ENCODE assay signal across 23 cellular contexts in genomic region chr19:46067691-46068090, GRCh38. TPM values are rescaled to one million over a fixed set of nuclear protein-coding genes. Genes with fewer than 3 reads are reported as not detected.
A peak's percentile ranks its signal among the peaks of the same experiment; 100 is the strongest.
DNase-seq lines count a peak whose midpoint lies in the region; ATAC-seq, FAIRE-seq and TF ChIP-seq lines count a peak whose summit lies in the region.
"Had no signal": no experiment of that assay in that cellular context is flagged by ENCODE, and none has a peak within 500 bp of the region (broad histone marks: within the 10 kb centered on the region; RNA-seq: fewer than 3 reads in every experiment).

No MANE protein-coding gene starts in this region.

- no peak overlapping the region for H3K27ac ChIP-seq in BLaER1 treated with 17β-estradiol and CSF1 and Interleukin-3, amounts not matched to agents 10 nM and 100 nM
- H3K27ac ChIP-seq in PC-3 (ENCODE audit: low read length) (peak overlapping the region; percentile 43), mammary epithelial cell (ENCODE audit: insufficient read depth, low read depth, low read length) (peak overlapping the region; percentile 12), keratinocyte (ENCODE audit: control insufficient read depth, insufficient read depth, low read length) (no peak overlapping the region), heart left ventricle (no peak overlapping the region)
- H3K27ac ChIP-seq: SK-N-MC had no signal

- peak; percentile 14 for DNase-seq in PC-3
- peak; percentile 68 for DNase-seq in mammary epithelial cell
- DNase-seq in keratinocyte (ENCODE audit: low read depth, low spot score) = no peak
- no peak for DNase-seq in activated effector memory CD4-positive, alpha-beta T cell treated with anti-CD3 and anti-CD28 coated beads, Interleukin-2, amount 50 U/mL, for 16 hours
- DNase-seq in heart left ventricle = no peak
- DNase-seq: BE2C; CD4-positive, CD25-positive, alpha-beta regulatory T cell; COR-L47; DND-41; KBM-7; NCI-H1092 treated with DMSO at 0.1 percent for 48 hours; NCI-H2029 treated with DMSO at 0.1 percent for 48 hours; NCI-H226; NCI-H524; NCI-H774; SHP77 had no signal

- H3K4me2 ChIP-seq in BLaER1 treated with 17β-estradiol and CSF1 and Interleukin-3, amounts not matched to agents 10 nM and 100 nM = peak overlapping the region in 7 of 11 experiments; percentile 39 to 72 (median 61); a peak in 8 of 22 replicates
- peak overlapping the region; percentile 50 for H3K4me2 ChIP-seq in PC-3 (ENCODE audit: low read length)
- H3K4me2 ChIP-seq in mammary epithelial cell (ENCODE audit: insufficient read depth, low read depth, low read length) = no peak overlapping the region
- H3K4me2 ChIP-seq in keratinocyte (ENCODE audit: control insufficient read depth, extremely low read depth, insufficient read depth, low read depth, low read length) = peak overlapping the region; percentile 39

- no peaks in the 10 kb centered on the region for H3K36me3 ChIP-seq in BLaER1 treated with 17β-estradiol and CSF1 and Interleukin-3, amounts not matched to agents 10 nM and 100 nM
- H3K36me3 ChIP-seq in PC-3 (ENCODE audit: low read depth, low read length) (no peaks in the 10 kb centered on the region), mammary epithelial cell (ENCODE audit: insufficient read depth, low read length) (no peaks in the 10 kb centered on the region), keratinocyte (ENCODE audit: control insufficient read depth in 2 of 2, extremely low read depth in 1 of 2, insufficient read depth in 2 of 2, low read length in 2 of 2) (no peaks in the 10 kb centered on the region), heart left ventricle (no peaks in the 10 kb centered on the region)
- H3K36me3 ChIP-seq: BE2C had no signal

- CTCF ChIA-PET in PC-3 (lab: Charles Lee) = no interaction called here
- CTCF ChIA-PET in mammary epithelial cell (lab: Charles Lee; ENCODE audit: low non-redundant PET) = no interaction called here

- FAIRE-seq in keratinocyte (lab: Jason Lieb, UNC) = peak; percentile 46
- FAIRE-seq: H54 had no signal

- dilution Hi-C loops in mammary epithelial cell (cut with HindIII; ENCODE audit: low sequenced_read_pairs) (loop anchor here (5.0 kb wide), 1 partner anchor 70 kb away; the partner anchor contains the start of gene CCDC61), keratinocyte (cut with MboI; ENCODE audit: extremely low pct_ligation_motif_present, low sequenced_read_pairs) (no loop called here)

- in situ Hi-C loops in mammary epithelial cell (cut with MboI; ENCODE audit: low sequenced_read_pairs in 2 of 2) = no loop called here

- WGBS in mammary epithelial cell (ENCODE audit: low coverage, missing lambda C conversion rate) = 100% methylated on average over 1 of the region's 1 CpG
- WGBS in heart left ventricle, 4 donors = 67 to 89% (median 75%) methylated on average over 1 of the region's 1 CpG

- no peaks in the 10 kb centered on the region for H3K9me1 ChIP-seq in keratinocyte (ENCODE audit: control insufficient read depth, extremely low read depth, insufficient read depth, low read length)

- H3F3A ChIP-seq in PC-3 (ENCODE audit: low read length, unreplicated experiment) = no peaks in the 10 kb centered on the region

- H3K79me2 ChIP-seq in PC-3 (ENCODE audit: low read length) (no peaks in the 10 kb centered on the region), mammary epithelial cell (ENCODE audit: insufficient read depth, low read length) (no peaks in the 10 kb centered on the region), keratinocyte (ENCODE audit: control insufficient read depth, insufficient read depth, low read length) (no peaks in the 10 kb centered on the region)

- BruUV-seq in PC-3 (replicated peaks; lab: Mats Ljungman, UMichigan) (no TSS peak), mammary epithelial cell (replicated peaks; lab: Mats Ljungman, UMichigan) (no TSS peak)

- TF ChIP-seq POLR2A in heart left ventricle (IDR thresholded peaks at IDR 0.05) = no peak

- peaks cover 0 to 2% (median under 1%) of the 10 kb centered on the region in 11 experiments; a peak in 6 of 22 replicates for H3K9me3 ChIP-seq in BLaER1 treated with 17β-estradiol and CSF1 and Interleukin-3, amounts not matched to agents 10 nM and 100 nM (replicated peaks in 1 of 11)
- no peaks in the 10 kb centered on the region for H3K9me3 ChIP-seq in PC-3 (ENCODE audit: low read length)
- H3K9me3 ChIP-seq in mammary epithelial cell (replicated peaks; ENCODE audit: insufficient read depth, low read length) = no peaks in the 10 kb centered on the region
- H3K9me3 ChIP-seq in keratinocyte (ENCODE audit: control insufficient read depth, low read depth, low read length) = no peaks in the 10 kb centered on the region
- H3K9me3 ChIP-seq in heart left ventricle = no peaks in the 10 kb centered on the region
- H3K9me3 ChIP-seq: BE2C had no signal

- peaks cover 0 to 12% (median 0%) of the 10 kb centered on the region in 11 experiments; a peak in 2 of 22 replicates for H4K20me1 ChIP-seq in BLaER1 treated with 17β-estradiol and CSF1 and Interleukin-3, amounts not matched to agents 10 nM and 100 nM
- H4K20me1 ChIP-seq in PC-3 (ENCODE audit: low read length) = no peaks in the 10 kb centered on the region
- no peaks in the 10 kb centered on the region for H4K20me1 ChIP-seq in mammary epithelial cell (ENCODE audit: insufficient read depth, low read length)
- H4K20me1 ChIP-seq in keratinocyte (ENCODE audit: control insufficient read depth, extremely low read depth, insufficient read depth, low read length) = no peaks in the 10 kb centered on the region

- TF ChIP-seq CTCF in PC-3 (conservative IDR thresholded peaks at IDR 0.05; ENCODE audit: low read depth, low read length) (no peak), mammary epithelial cell (conservative IDR thresholded peaks at IDR 0.05 in 1 of 2, IDR thresholded peaks at IDR 0.05 in 1 of 2; ENCODE audit: extremely low read depth in 1 of 2, insufficient read depth in 1 of 2, low read depth in 1 of 2, low read length in 2 of 2) (no peak), keratinocyte (optimal IDR thresholded peaks at IDR 0.05 in 1 of 3, IDR thresholded peaks at IDR 0.05 in 1 of 3, conservative IDR thresholded peaks at IDR 0.05 in 1 of 3; ENCODE audit: extremely low read depth in 1 of 3, insufficient read depth in 2 of 3, low read length in 3 of 3) (no peak), heart left ventricle (IDR thresholded peaks at IDR 0.05) (no peak)

- no peak overlapping the region for H3K4me3 ChIP-seq in BLaER1 treated with 17β-estradiol and CSF1 and Interleukin-3, amounts not matched to agents 10 nM and 100 nM
- no peak overlapping the region for H3K4me3 ChIP-seq in PC-3 (ENCODE audit: low read length)
- H3K4me3 ChIP-seq in mammary epithelial cell (replicated peaks in 1 of 3; ENCODE audit: insufficient read depth in 1 of 3, low read depth in 2 of 3, low read length in 3 of 3) = no peak overlapping the region
- no peak overlapping the region for H3K4me3 ChIP-seq in keratinocyte (ENCODE audit: control insufficient read depth in 2 of 3, extremely low read depth in 1 of 3, insufficient read depth in 2 of 3, low read depth in 1 of 3, low read length in 3 of 3)
- no peak overlapping the region for H3K4me3 ChIP-seq in heart left ventricle
- H3K4me3 ChIP-seq: GM12878 had no signal

- peaks cover 0 to 18% (median 14%) of the 10 kb centered on the region in 10 experiments; a peak in 18 of 20 replicates for H3K4me1 ChIP-seq in BLaER1 treated with 17β-estradiol and CSF1 and Interleukin-3, amounts not matched to agents 10 nM and 100 nM
- H3K4me1 ChIP-seq in PC-3 (ENCODE audit: insufficient read depth, low read length) = peaks cover 38% of the 10 kb centered on the region
- peaks cover 55% of the 10 kb centered on the region for H3K4me1 ChIP-seq in mammary epithelial cell (ENCODE audit: insufficient read depth, low read length)
- peaks cover 50% of the 10 kb centered on the region for H3K4me1 ChIP-seq in keratinocyte (ENCODE audit: control insufficient read depth, extremely low read depth, insufficient read depth, low read length)
- H3K4me1 ChIP-seq in heart left ventricle = no peaks in the 10 kb centered on the region
- H3K4me1 ChIP-seq: BE2C had no signal

- H3K27me3 ChIP-seq in BLaER1 treated with 17β-estradiol and CSF1 and Interleukin-3, amounts not matched to agents 10 nM and 100 nM = peaks cover 0 to 83% (median 0%) of the 10 kb centered on the region in 11 experiments; a peak in 10 of 22 replicates
- 0 out of 2 replicates have a peak, but pooled peaks cover 5% of the 10 kb centered on the region for H3K27me3 ChIP-seq in PC-3 (ENCODE audit: low read length)
- H3K27me3 ChIP-seq in mammary epithelial cell (ENCODE audit: insufficient read depth, low read length) = no peaks in the 10 kb centered on the region
- H3K27me3 ChIP-seq in keratinocyte (ENCODE audit: control insufficient read depth, extremely low read depth, insufficient read depth, low read length) = peaks cover 6% of the 10 kb centered on the region
- peaks cover 0 to 72% (median 16%) of the 10 kb centered on the region in 9 donors for H3K27me3 ChIP-seq in heart left ventricle

- H3K9ac ChIP-seq in BLaER1 treated with 17β-estradiol and CSF1 and Interleukin-3, amounts not matched to agents 10 nM and 100 nM = no peak overlapping the region
- no peak overlapping the region for H3K9ac ChIP-seq in PC-3 (ENCODE audit: low read length)
- H3K9ac ChIP-seq in mammary epithelial cell (ENCODE audit: insufficient read depth, low read length) = no peak overlapping the region
- H3K9ac ChIP-seq in keratinocyte (ENCODE audit: control insufficient read depth, extremely low read depth, insufficient read depth, low read length) = no peak overlapping the region

- intact Hi-C loops in PC-3 (cut with micrococcal nuclease) (no loop called here), mammary epithelial cell (cut with micrococcal nuclease) (no loop called here), heart left ventricle (cut with DNase I) (no loop called here)

- no peak for ATAC-seq in PC-3
- ATAC-seq in activated CD4-positive, CD25-positive, alpha-beta regulatory T cell treated with anti-CD3 and anti-CD28 coated beads, Interleukin-2, amount 50 U/mL, for 24 hours = no peak
- no peak for ATAC-seq in heart left ventricle
- ATAC-seq: GM12878 had no signal

- no peaks in the 10 kb centered on the region for H3K9me2 ChIP-seq in PC-3 (replicated peaks; ENCODE audit: low read length)

- H2AFZ ChIP-seq in PC-3 (ENCODE audit: low read length) = no peak overlapping the region
- no peak overlapping the region for H2AFZ ChIP-seq in mammary epithelial cell (ENCODE audit: low read depth, low read length)
- H2AFZ ChIP-seq in keratinocyte (ENCODE audit: control insufficient read depth, low read length) = no peak overlapping the region

- POLR2A ChIA-PET in PC-3 (lab: Charles Lee; ENCODE audit: unreplicated experiment) = no interaction called here

RNA-seq across cellular contexts. Expression of gene IGFL4, which starts 26.9 kb away (rescaled TPM):
- total RNA-seq in PC-3 (2014; rRNA removed) (not detected in 2 replicates), mammary epithelial cell (1 to 10 TPM in 1 of 2 donors, not detected in 1; 1.5 TPM), heart left ventricle (not detected)
- polyA plus RNA-seq in mammary epithelial cell (not detected), keratinocyte (0.01 TPM in 1 of 3 replicates, not detected in the others), heart left ventricle (not detected)
- polyA minus RNA-seq in mammary epithelial cell (not detected), keratinocyte (not detected in 3 replicates)
- not detected for polyA plus RNA-seq in keratinocyte (2011; ENCODE audit: low read depth)
- polyA plus RNA-seq in keratinocyte (2011; cell fraction: cytosol; rRNA removed) = 0.18 TPM in 1 of 2 replicates, not detected in the other
- polyA plus RNA-seq in keratinocyte (2011; cell fraction: nucleus; rRNA removed) = 0.19 and 0.35 TPM in 2 replicates
- 0.07 and 0.18 TPM in 2 replicates for polyA plus RNA-seq in keratinocyte (2012; ENCODE audit: low replicate concordance)
- not detected for polyA minus RNA-seq in keratinocyte (2011; cell fraction: cytosol; rRNA and poly(A)+ RNA removed)
- not detected in 2 replicates for polyA minus RNA-seq in keratinocyte (2011; cell fraction: nucleus; rRNA and poly(A)+ RNA removed)
- total RNA-seq: A673; CD4-positive, CD25-positive, alpha-beta regulatory T cell; GM12878; OCI-LY7 had no signal
- polyA plus RNA-seq: CD4-positive, CD25-positive, alpha-beta regulatory T cell; GM12878 had no signal

RNA-seq across cellular contexts. Expression of gene PGLYRP1, which starts 44.8 kb away (rescaled TPM):
- total RNA-seq in PC-3 (2014; rRNA removed) = not detected in 2 replicates
- total RNA-seq in mammary epithelial cell = not detected
- not detected for polyA plus RNA-seq in mammary epithelial cell
- not detected for polyA minus RNA-seq in mammary epithelial cell
- not detected in 3 replicates for polyA plus RNA-seq in keratinocyte
- not detected for polyA plus RNA-seq in keratinocyte (2011; ENCODE audit: low read depth)
- not detected in 2 replicates for polyA plus RNA-seq in keratinocyte (2011; cell fraction: cytosol; rRNA removed)
- not detected in 2 replicates for polyA plus RNA-seq in keratinocyte (2011; cell fraction: nucleus; rRNA removed)
- not detected in 2 replicates for polyA plus RNA-seq in keratinocyte (2012; ENCODE audit: low replicate concordance)
- not detected in 3 replicates for polyA minus RNA-seq in keratinocyte
- not detected for polyA minus RNA-seq in keratinocyte (2011; cell fraction: cytosol; rRNA and poly(A)+ RNA removed)
- polyA minus RNA-seq in keratinocyte (2011; cell fraction: nucleus; rRNA and poly(A)+ RNA removed) = not detected in 2 replicates
- 1 to 10 TPM in 1 of 9 donors, under 1 TPM in 2, not detected in 6; 0.43 to 3.9 (median 0.63) TPM for total RNA-seq in heart left ventricle
- polyA plus RNA-seq in heart left ventricle = under 1 TPM in 1 of 2 donors, not detected in 1; 0.24 TPM
- total RNA-seq: A673; CD4-positive, CD25-positive, alpha-beta regulatory T cell; GM12878; OCI-LY7 had no signal
- polyA plus RNA-seq: CD4-positive, CD25-positive, alpha-beta regulatory T cell had no signal

RNA-seq across cellular contexts. Expression of gene IGFL3, which starts 56.8 kb away (rescaled TPM):
- total RNA-seq in PC-3 (2014; rRNA removed) = not detected in 2 replicates
- 100 to 1,000 TPM in 1 of 2 donors, 10 to 100 TPM in 1; 62.8 to 295 TPM for total RNA-seq in mammary epithelial cell
- 179 TPM for polyA plus RNA-seq in mammary epithelial cell
- 78.6 TPM for polyA minus RNA-seq in mammary epithelial cell
- 236 to 560 TPM (median 344 TPM) in 3 replicates for polyA plus RNA-seq in keratinocyte
- polyA plus RNA-seq in keratinocyte (2011; ENCODE audit: low read depth) = 68.4 TPM
- 359 and 390 TPM in 2 replicates for polyA plus RNA-seq in keratinocyte (2011; cell fraction: cytosol; rRNA removed)
- 419 and 530 TPM in 2 replicates for polyA plus RNA-seq in keratinocyte (2011; cell fraction: nucleus; rRNA removed)
- 207 and 288 TPM in 2 replicates for polyA plus RNA-seq in keratinocyte (2012; ENCODE audit: low replicate concordance)
- 145 to 324 TPM (median 146 TPM) in 3 replicates for polyA minus RNA-seq in keratinocyte
- polyA minus RNA-seq in keratinocyte (2011; cell fraction: cytosol; rRNA and poly(A)+ RNA removed) = 164 TPM
- 170 and 212 TPM in 2 replicates for polyA minus RNA-seq in keratinocyte (2011; cell fraction: nucleus; rRNA and poly(A)+ RNA removed)
- total RNA-seq in heart left ventricle = not detected
- polyA plus RNA-seq in heart left ventricle = not detected
- total RNA-seq: A673; CD4-positive, CD25-positive, alpha-beta regulatory T cell; GM12878; OCI-LY7 had no signal
- polyA plus RNA-seq: CD4-positive, CD25-positive, alpha-beta regulatory T cell; GM12878 had no signal

Comparison
In these comparisons a context has a peak if more than half of its experiments do, and no peak if none do; other contexts are left out.
1. H3K27ac ChIP-seq: peak in PC-3 (single experiment) and mammary epithelial cell (single experiment); none in BLaER1 treated with 17β-estradiol and CSF1 and Interleukin-3, amounts not matched to agents 10 nM and 100 nM (0 of 11), keratinocyte (single experiment) and heart left ventricle (0 of 12).
2. DNase-seq: peak in PC-3 (single experiment) and mammary epithelial cell (single experiment); none in keratinocyte (single experiment), activated effector memory CD4-positive, alpha-beta T cell treated with anti-CD3 and anti-CD28 coated beads, Interleukin-2, amount 50 U/mL, for 16 hours (single experiment) and heart left ventricle (0 of 5).
3. RNA of gene IGFL3, which starts 56.8 kb away (total RNA-seq): 62.8 to 295 TPM in mammary epithelial cell; not detected in PC-3 and not detected in heart left ventricle; every median in the first group is over 10 times any median in the second.